In genomic region chr11:45665206-45665932, GRCh38 we compare ENCODE assay signal across 8 cellular contexts. TPM values are rescaled to one million over a fixed set of nuclear protein-coding genes. Genes with fewer than 3 reads are reported as not detected.
DNase-seq lines count a peak whose midpoint lies in the region; ATAC-seq and TF ChIP-seq lines count a peak whose summit lies in the region.

Gene CHST1, minus strand, starts transcription at chr11:45665622. Its CDS starts 14,699 bp downstream, at chr11:45650923.

- peaks cover 15% of the 10 kb centered on the region for H3K27me3 ChIP-seq in Caco-2 (replicated peaks; ENCODE audit: control insufficient read depth, insufficient read depth, low read length)
- H3K27me3 ChIP-seq in adrenal gland: peaks cover 19% of the 10 kb centered on the region
- peaks cover 41% of the 10 kb centered on the region for H3K27me3 ChIP-seq in trophoblast cell (ENCODE audit: insufficient read depth, low read length)

- peak within 1 kb of the TSS; percentile 80 for H3K4me2 ChIP-seq in trophoblast cell (ENCODE audit: low read length)

- H3K27me3 Mint-ChIP-seq in Caco-2 (ENCODE audit: insufficient read depth, unreplicated experiment): peaks cover 47% of the 10 kb centered on the region

- no peak within 1 kb of the TSS for H2BK120ac ChIP-seq in trophoblast cell (ENCODE audit: insufficient read depth, low read length, poor library complexity)

- no peak within 1 kb of the TSS for H4K8ac ChIP-seq in trophoblast cell (ENCODE audit: low read depth, low read length)

- no peak within 1 kb of the TSS for H4K91ac ChIP-seq in trophoblast cell (ENCODE audit: low read depth, low read length)

- no peaks in the 10 kb centered on the region for H3K79me1 ChIP-seq in trophoblast cell (ENCODE audit: low read length)

- H3K27ac ChIP-seq in adrenal gland (peak within 1 kb of the TSS in 2 of 5 donors; percentile 36 to 54), trophoblast cell (ENCODE audit: low read depth, low read length) (no peak within 1 kb of the TSS)

- WGBS in adrenal gland, 4 donors: 0 to 1% (median 0%) methylated on average over 1 to 95 of the region's 96 CpGs
- whole genome bisulfite sequencing in trophoblast cell (ENCODE audit: extremely low coverage, insufficient coverage, insufficient read length): no CpG with 5 or more reads among the region's 96 CpGs

- no peak within 1 kb of the TSS for H2BK12ac ChIP-seq in trophoblast cell (ENCODE audit: low read length)

- ATAC-seq in left cardiac atrium: peak; percentile 89 to 92
- no peak for ATAC-seq in HG03135 (IDR thresholded peaks at IDR 0.05; ENCODE audit: unreplicated experiment)

- H3K36me3 ChIP-seq in Caco-2 (ENCODE audit: control insufficient read depth, insufficient read depth, low read length) (no peaks in the 10 kb centered on the region), adrenal gland (replicated peaks in 1 of 2) (no peaks in the 10 kb centered on the region), trophoblast cell (ENCODE audit: control insufficient read depth in 1 of 2, insufficient read depth in 2 of 2, low read length in 2 of 2) (no peaks in the 10 kb centered on the region)

- no TSS peak for BruUV-seq in Caco-2 (replicated peaks; lab: Mats Ljungman, UMichigan)

- H3K4me1 Mint-ChIP-seq in Caco-2 (ENCODE audit: low read depth, unreplicated experiment): no peaks in the 10 kb centered on the region

- H3K9me3 Mint-ChIP-seq in Caco-2 (ENCODE audit: unreplicated experiment): no peaks in the 10 kb centered on the region

- H3K9me3 ChIP-seq in Caco-2 (no peaks in the 10 kb centered on the region), adrenal gland (replicated peaks in 1 of 3) (no peaks in the 10 kb centered on the region), trophoblast cell (ENCODE audit: insufficient read depth, low read depth, low read length) (peaks cover 2% of the 10 kb centered on the region)

- H4K12ac ChIP-seq in trophoblast cell (ENCODE audit: low read depth, low read length): no peak within 1 kb of the TSS

- peak within 1 kb of the TSS; percentile 68 for H3K4me3 Mint-ChIP-seq in Caco-2 (ENCODE audit: unreplicated experiment)

- peak within 1 kb of the TSS; percentile 29 for H3K4me3 ChIP-seq in Caco-2 (ENCODE audit: low read depth, low read length)
- peak within 1 kb of the TSS; percentile 11; the same call in 1 of the 2 replicates for H3K4me3 ChIP-seq in LNCaP clone FGC (ENCODE audit: low read depth, low read length)
- H3K4me3 ChIP-seq in adrenal gland: peak within 1 kb of the TSS in 2 of 4 donors; percentile 32 to 83
- H3K4me3 ChIP-seq in trophoblast cell (ENCODE audit: low read depth, low read length): peak within 1 kb of the TSS; percentile 68

- no peak within 1 kb of the TSS for H3K18ac ChIP-seq in trophoblast cell (ENCODE audit: low read length)

- DNase-seq in Caco-2 (no peak), LNCaP clone FGC (ENCODE audit: low read depth) (no peak), adrenal gland (peak in 6 of 7 donors; percentile 49 to 72 (median 57)), left cardiac atrium (peak; percentile 62), trophoblast cell (peak in 1 of 2 donors; percentile 34), NCI-H1048 (lab: John Stamatoyannopoulos, UW) (no peak), MV-4-11 (lab: John Stamatoyannopoulos, UW) (no peak)

- no peak within 1 kb of the TSS for H3K4ac ChIP-seq in trophoblast cell (ENCODE audit: low read depth, low read length)

- POLR2A ChIA-PET in Caco-2 (lab: Charles Lee): no interaction called here

- no peak within 1 kb of the TSS for H3K23ac ChIP-seq in trophoblast cell (ENCODE audit: low read length)

- peak in 1 of 2 donors; percentile 13 for TF ChIP-seq POLR2A in adrenal gland (IDR thresholded peaks at IDR 0.05)

- H3K27ac Mint-ChIP-seq in Caco-2 (ENCODE audit: unreplicated experiment): no peak within 1 kb of the TSS

- intact Hi-C loops in Caco-2 (cut with micrococcal nuclease; ENCODE audit: unreplicated experiment) (no loop called here), adrenal gland (cut with DNase I) (loop anchor here in 1 of 2 donors (5.0 kb wide), 1 partner anchor 253 kb away; no protein-coding TSS in a partner anchor), left cardiac atrium (cut with DNase I) (loop anchor here in 1 of 2 donors (2.0 kb wide), 1 partner anchor 105 kb away; no protein-coding TSS in a partner anchor)

- H2AFZ ChIP-seq in trophoblast cell (ENCODE audit: insufficient read depth, low read length, poor library complexity): no peak within 1 kb of the TSS

- no peak for TF ChIP-seq CTCF in Caco-2 (IDR thresholded peaks at IDR 0.05; ENCODE audit: insufficient read depth in 1 of 2, low read depth in 1 of 2, low read length in 1 of 2, severe bottlenecking in 1 of 2, unreplicated experiment in 1 of 2)
- no peak for TF ChIP-seq CTCF in LNCaP clone FGC (IDR thresholded peaks at IDR 0.05; ENCODE audit: control insufficient read depth, extremely low read depth, insufficient read depth)
- no peak for TF ChIP-seq CTCF in adrenal gland (IDR thresholded peaks at IDR 0.05)

- H2AK5ac ChIP-seq in trophoblast cell (ENCODE audit: low read length): no peak within 1 kb of the TSS

- H3K4me1 ChIP-seq in Caco-2: peaks cover 8% of the 10 kb centered on the region
- H3K4me1 ChIP-seq in adrenal gland (replicated peaks in 1 of 2): peaks cover 10 to 11% of the 10 kb centered on the region in 2 donors
- peaks cover 8 to 13% of the 10 kb centered on the region in 2 experiments for H3K4me1 ChIP-seq in trophoblast cell (ENCODE audit: control insufficient read depth in 1 of 2, insufficient read depth in 2 of 2, low read length in 2 of 2)

- CTCF ChIA-PET in Caco-2 (lab: Charles Lee): no interaction called here

- H3K36me3 Mint-ChIP-seq in Caco-2 (ENCODE audit: insufficient read depth, unreplicated experiment): peaks cover 6% of the 10 kb centered on the region

- H3K79me2 ChIP-seq in trophoblast cell (ENCODE audit: control insufficient read depth, insufficient read depth, low read length, poor library complexity): no peaks in the 10 kb centered on the region

- no peak within 1 kb of the TSS for H3K14ac ChIP-seq in trophoblast cell (ENCODE audit: low read length)

- H2BK5ac ChIP-seq in trophoblast cell (ENCODE audit: low read depth, low read length, poor library complexity): no peak within 1 kb of the TSS

- no peak within 1 kb of the TSS for H3K9ac ChIP-seq in trophoblast cell (ENCODE audit: low read length)

RNA-seq across cellular contexts. Expression of gene CHST1, which starts in this region (rescaled TPM):
- total RNA-seq in Caco-2 (2022) (not detected in 2 replicates), adrenal gland (10 to 100 TPM in 1 of 8 donors, 1 to 10 TPM in 7; 1.1 to 13.5 (median 4.4) TPM), left cardiac atrium (1 to 10 TPM; 3.2 to 3.5 TPM)
- 10 to 100 TPM in 1 of 3 donors, 1 to 10 TPM in 2; 2.5 to 12.1 (median 5.0) TPM for polyA plus RNA-seq in adrenal gland
- polyA plus RNA-seq in trophoblast cell (2013): 2.3 and 2.4 TPM in 2 replicates

Comparison
In these comparisons a context has a peak if more than half of its experiments do, and no peak if none do; other contexts are left out.
1. DNase-seq: peak in adrenal gland (6 of 7) and left cardiac atrium (single experiment); none in Caco-2 (0 of 2), LNCaP clone FGC (single experiment), NCI-H1048 (single experiment) and MV-4-11 (single experiment).